In the genomic region with DNA sequence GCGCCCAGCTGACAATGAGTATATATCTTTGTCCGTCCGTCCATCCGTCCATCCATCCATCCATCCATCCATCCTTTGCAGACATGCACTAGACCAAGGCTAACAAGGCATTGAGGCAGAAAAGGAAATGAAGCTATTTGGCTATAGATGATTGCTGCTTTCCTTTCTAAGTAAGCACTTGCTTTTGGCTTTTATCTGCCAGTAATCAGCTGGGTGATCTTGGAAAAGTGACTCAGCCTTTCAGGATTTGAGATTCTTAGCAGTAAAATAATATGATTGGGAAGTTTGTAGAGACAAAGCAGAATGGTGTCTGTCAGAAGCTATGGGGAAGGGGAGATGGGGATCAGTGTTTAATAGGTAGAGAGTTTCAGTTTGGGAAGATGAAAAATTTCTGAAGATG, we compare ENCODE assay signal across 23 cellular contexts.
"Had no signal": no experiment of that assay in that cellular context is flagged by ENCODE, and none has a peak within 500 bp of the region (broad histone marks: within the 10 kb centered on the region; RNA-seq: fewer than 3 reads in every experiment).

No MANE protein-coding gene starts in this region.

- H3K27me3 Mint-ChIP-seq: activated CD4-positive, alpha-beta T cell treated with anti-CD3 and anti-CD28 coated beads, Interleukin-2, amount 10 ng/mL, durations not matched to agents 7 days and 5 days; activated CD8-positive, alpha-beta T cell treated with anti-CD3 and anti-CD28 coated beads for 36 hours; activated naive CD4-positive, alpha-beta T cell treated with anti-CD3 and anti-CD28 coated beads, Interleukin-2, amount 50 U/mL, for 24 hours; stimulated activated naive CD8-positive, alpha-beta T cell treated with anti-CD3 and anti-CD28 coated beads, Interleukin-15, Interleukin-2, amounts not matched to agents 100 ng/mL and 50 ng/mL, for 24 hours had no signal

- H3K36me3 ChIP-seq: colonic mucosa, left ventricle myocardium inferior, right atrium auricular region, tibial artery, WERI-Rb-1 had no signal

- H3K27ac Mint-ChIP-seq: activated CD4-positive, alpha-beta T cell treated with anti-CD3 and anti-CD28 coated beads, Interleukin-2, amount 10 ng/mL, durations not matched to agents 7 days and 5 days; activated CD8-positive, alpha-beta T cell treated with anti-CD3 and anti-CD28 coated beads for 36 hours; activated naive CD4-positive, alpha-beta T cell treated with anti-CD3 and anti-CD28 coated beads, Interleukin-2, amount 50 U/mL, for 24 hours; activated T-helper 1 cell treated with anti-CD3 and anti-CD28 coated beads, Interleukin-12 subunit alpha, Interleukin-12 subunit beta, Interleukin-2, Interleukin-4 antibody, amounts not matched to agents 30 ng/mL and 10 ng/mL and 1 ng/mL, durations not matched to agents 14 hours and 24 hours and 36 hours; mesothelial cell of epicardium; natural killer cell; stimulated activated naive CD8-positive, alpha-beta T cell treated with anti-CD3 and anti-CD28 coated beads, Interleukin-15, Interleukin-2, amounts not matched to agents 100 ng/mL and 50 ng/mL, for 24 hours had no signal

- H3K27me3 ChIP-seq: colonic mucosa, foreskin keratinocyte, right atrium auricular region, tibial artery had no signal

- H3K36me3 Mint-ChIP-seq: natural killer cell had no signal

- H3K9me3 ChIP-seq: colonic mucosa, psoas muscle, right atrium auricular region, tibial artery had no signal

- H3K4me3 Mint-ChIP-seq: activated CD4-positive, alpha-beta T cell treated with anti-CD3 and anti-CD28 coated beads, Interleukin-2, amount 10 ng/mL, durations not matched to agents 7 days and 5 days; activated CD8-positive, alpha-beta T cell treated with anti-CD3 and anti-CD28 coated beads for 36 hours; activated naive CD4-positive, alpha-beta T cell treated with anti-CD3 and anti-CD28 coated beads, Interleukin-2, amount 50 U/mL, for 24 hours; activated T-helper 1 cell treated with anti-CD3 and anti-CD28 coated beads, Interleukin-12 subunit alpha, Interleukin-12 subunit beta, Interleukin-2, Interleukin-4 antibody, amounts not matched to agents 30 ng/mL and 10 ng/mL and 1 ng/mL, durations not matched to agents 14 hours and 24 hours and 36 hours; mesothelial cell of epicardium; natural killer cell; stimulated activated naive CD8-positive, alpha-beta T cell treated with anti-CD3 and anti-CD28 coated beads, Interleukin-15, Interleukin-2, amounts not matched to agents 100 ng/mL and 50 ng/mL, for 24 hours had no signal

- FAIRE-seq: bronchial epithelial cell, TTC549 had no signal

- H3K27ac ChIP-seq: colonic mucosa, epithelial cell of prostate, foreskin keratinocyte, left ventricle myocardium inferior, psoas muscle, right atrium auricular region, tibial artery, WERI-Rb-1 had no signal

- H3K4me3 ChIP-seq: colonic mucosa, left ventricle myocardium inferior, psoas muscle, right atrium auricular region, tibial artery had no signal

- ATAC-seq: activated CD8-positive, alpha-beta T cell treated with anti-CD3 and anti-CD28 coated beads for 36 hours; foreskin keratinocyte; natural killer cell; psoas muscle had no signal

- DNase-seq: activated CD4-positive, alpha-beta T cell treated with anti-CD3 and anti-CD28 coated beads, Interleukin-2, amount 10 ng/mL, durations not matched to agents 7 days and 5 days; activated CD4-positive, CD25-positive, alpha-beta regulatory T cell treated with anti-CD3 and anti-CD28 coated beads, Interleukin-2, amount 50 U/mL, for 72 hours; activated CD8-positive, alpha-beta T cell treated with anti-CD3 and anti-CD28 coated beads for 36 hours; activated gamma-delta T cell treated with Interleukin-2 at 50 U/mL for 16 hours; aorta; colonic mucosa; foreskin keratinocyte; kidney glomerular epithelial cell; left ventricle myocardium inferior; natural killer cell; psoas muscle; stimulated activated CD4-positive, alpha-beta T cell treated with anti-CD3 and anti-CD28 coated beads, Interleukin-1b, Interleukin-23, amount 100 ng/mL, for 48 hours; T-helper 1 cell; tibial artery; WERI-Rb-1 had no signal

- H3K4me1 ChIP-seq: colonic mucosa, tibial artery had no signal

- H3K4me1 Mint-ChIP-seq: activated CD4-positive, alpha-beta T cell treated with anti-CD3 and anti-CD28 coated beads, Interleukin-2, amount 10 ng/mL, durations not matched to agents 7 days and 5 days; mesothelial cell of epicardium; natural killer cell had no signal

- H3K9me3 Mint-ChIP-seq: activated CD4-positive, alpha-beta T cell treated with anti-CD3 and anti-CD28 coated beads, Interleukin-2, amount 10 ng/mL, durations not matched to agents 7 days and 5 days; activated CD8-positive, alpha-beta T cell treated with anti-CD3 and anti-CD28 coated beads for 36 hours; activated naive CD4-positive, alpha-beta T cell treated with anti-CD3 and anti-CD28 coated beads, Interleukin-2, amount 50 U/mL, for 24 hours; activated T-helper 1 cell treated with anti-CD3 and anti-CD28 coated beads, Interleukin-12 subunit alpha, Interleukin-12 subunit beta, Interleukin-2, Interleukin-4 antibody, amounts not matched to agents 30 ng/mL and 10 ng/mL and 1 ng/mL, durations not matched to agents 14 hours and 24 hours and 36 hours; natural killer cell; stimulated activated naive CD8-positive, alpha-beta T cell treated with anti-CD3 and anti-CD28 coated beads, Interleukin-15, Interleukin-2, amounts not matched to agents 100 ng/mL and 50 ng/mL, for 24 hours had no signal
